12 cellular contexts compared by ENCODE assay signal in genomic region chr1:10057305-10057704, GRCh38. TPM values are rescaled to one million over a fixed set of nuclear protein-coding genes. Genes with fewer than 3 reads are reported as not detected.
A peak's percentile ranks its signal among the peaks of the same experiment; 100 is the strongest.
DNase-seq lines count a peak whose midpoint lies in the region; ATAC-seq and TF ChIP-seq lines count a peak whose summit lies in the region.
"Had no signal": no experiment of that assay in that cellular context is flagged by ENCODE, and none has a peak within 500 bp of the region (broad histone marks: within the 10 kb centered on the region; RNA-seq: fewer than 3 reads in every experiment).

No MANE protein-coding gene starts in this region.

- H3K36me3 Mint-ChIP-seq in mesothelial cell of epicardium = no peaks in the 10 kb centered on the region
- peaks cover 7% of the 10 kb centered on the region for H3K36me3 Mint-ChIP-seq in activated naive CD4-positive, alpha-beta T cell treated with anti-CD3 and anti-CD28 coated beads, Interleukin-2, amount 10 ng/mL, durations not matched to agents 7 days and 5 days

- intact Hi-C loops in A673 (cut with micrococcal nuclease; ENCODE audit: unreplicated experiment) = no loop called here

- BruUV-seq in A673 (replicated peaks; lab: Mats Ljungman, UMichigan) = no TSS peak

- H3K9me3 Mint-ChIP-seq in mesothelial cell of epicardium = no peaks in the 10 kb centered on the region
- H3K9me3 Mint-ChIP-seq in activated naive CD4-positive, alpha-beta T cell treated with anti-CD3 and anti-CD28 coated beads, Interleukin-2, amount 10 ng/mL, durations not matched to agents 7 days and 5 days = no peaks in the 10 kb centered on the region
- H3K9me3 Mint-ChIP-seq: stimulated activated naive B cell treated with anti-CD40 and anti-IgM and Interleukin-4, amounts not matched to agents 10 μg/mL and 1 μg/mL and 100 μg/mL, for 72 hours had no signal

- peaks cover 28% of the 10 kb centered on the region for H3K4me1 ChIP-seq in A673 (ENCODE audit: insufficient read depth, low read length, poor library complexity, severe bottlenecking)

- no peaks in the 10 kb centered on the region for H3K9me3 ChIP-seq in A673 (ENCODE audit: low read depth, low read length, poor library complexity, severe bottlenecking)

- no peaks in the 10 kb centered on the region for H3K27me3 ChIP-seq in A673 (replicated peaks; ENCODE audit: insufficient read depth, low read depth, low read length, poor library complexity)

- H3K4me3 ChIP-seq in A673 (ENCODE audit: low read depth, low read length, poor library complexity, severe bottlenecking) = no peak overlapping the region
- H3K4me3 ChIP-seq in cardiac fibroblast (replicated peaks in 1 of 2; ENCODE audit: low read depth in 2 of 2, low read length in 2 of 2) = no peak overlapping the region

- DNase-seq in A673 (ENCODE audit: low spot score) (peak; percentile 41), M059J (ENCODE audit: low read depth) (peak; percentile 71), cardiac fibroblast (ENCODE audit: low read depth in 2 of 2) (peak; percentile 61 to 67), mesothelial cell of epicardium (ENCODE audit: low spot score in 2 of 2, unreplicated experiment in 2 of 2) (no peak), SIG-M5 (lab: John Stamatoyannopoulos, UW) (no peak), SW480 (ENCODE audit: low spot score) (no peak)
- no peak for DNase-seq in activated naive CD4-positive, alpha-beta T cell treated with anti-CD3 and anti-CD28 coated beads, Interleukin-2, amount 10 ng/mL, durations not matched to agents 7 days and 5 days
- DNase-seq: glutamatergic neuron; midbrain; small intestine; stimulated activated naive B cell treated with anti-CD40 and anti-IgM and Interleukin-4, amounts not matched to agents 10 μg/mL and 1 μg/mL and 100 μg/mL, for 72 hours had no signal

- H3K27ac ChIP-seq in A673 (ENCODE audit: low read depth, low read length, poor library complexity, severe bottlenecking) = peak overlapping the region; percentile 30

- H3K4me3 Mint-ChIP-seq in mesothelial cell of epicardium = no peak overlapping the region
- H3K4me3 Mint-ChIP-seq in activated naive CD4-positive, alpha-beta T cell treated with anti-CD3 and anti-CD28 coated beads, Interleukin-2, amount 10 ng/mL, durations not matched to agents 7 days and 5 days = no peak overlapping the region
- H3K4me3 Mint-ChIP-seq: stimulated activated naive B cell treated with anti-CD40 and anti-IgM and Interleukin-4, amounts not matched to agents 10 μg/mL and 1 μg/mL and 100 μg/mL, for 72 hours had no signal

- no peak for ATAC-seq in GM21367 (IDR thresholded peaks at IDR 0.05; ENCODE audit: unreplicated experiment)
- ATAC-seq: stimulated activated naive B cell treated with anti-CD40 and anti-IgM and Interleukin-4, amounts not matched to agents 10 μg/mL and 1 μg/mL and 100 μg/mL, for 72 hours had no signal

- CTCF ChIA-PET in A673 (lab: Charles Lee) = no interaction called here
- CTCF ChIA-PET in activated naive CD4-positive, alpha-beta T cell treated with anti-CD3 and anti-CD28 coated beads, Interleukin-2, amount 10 ng/mL, durations not matched to agents 7 days and 5 days (lab: Charles Lee) = no interaction called here

- H3K27ac Mint-ChIP-seq in mesothelial cell of epicardium = peak overlapping the region; percentile 34
- H3K27ac Mint-ChIP-seq in activated naive CD4-positive, alpha-beta T cell treated with anti-CD3 and anti-CD28 coated beads, Interleukin-2, amount 10 ng/mL, durations not matched to agents 7 days and 5 days = no peak overlapping the region
- H3K27ac Mint-ChIP-seq: stimulated activated naive B cell treated with anti-CD40 and anti-IgM and Interleukin-4, amounts not matched to agents 10 μg/mL and 1 μg/mL and 100 μg/mL, for 72 hours had no signal

- no peaks in the 10 kb centered on the region for H3K27me3 Mint-ChIP-seq in mesothelial cell of epicardium (ENCODE audit: low read depth)
- H3K27me3 Mint-ChIP-seq in activated naive CD4-positive, alpha-beta T cell treated with anti-CD3 and anti-CD28 coated beads, Interleukin-2, amount 10 ng/mL, durations not matched to agents 7 days and 5 days = no peaks in the 10 kb centered on the region
- H3K27me3 Mint-ChIP-seq: stimulated activated naive B cell treated with anti-CD40 and anti-IgM and Interleukin-4, amounts not matched to agents 10 μg/mL and 1 μg/mL and 100 μg/mL, for 72 hours had no signal

- TF ChIP-seq CTCF in A673 (conservative IDR thresholded peaks at IDR 0.05; ENCODE audit: low read depth, low read length) (no peak), cardiac fibroblast (IDR thresholded peaks at IDR 0.05; ENCODE audit: low read depth, low read length) (no peak), mesothelial cell of epicardium (IDR thresholded peaks at IDR 0.05; ENCODE audit: unreplicated experiment) (no peak)

- no peaks in the 10 kb centered on the region for H3K36me3 ChIP-seq in A673 (ENCODE audit: insufficient read depth, low read length, poor library complexity, severe bottlenecking)

- POLR2A ChIA-PET in A673 (lab: Charles Lee; ENCODE audit: low non-redundant PET) = no interaction called here

- peaks cover 8% of the 10 kb centered on the region for H3K4me1 Mint-ChIP-seq in mesothelial cell of epicardium
- no peaks in the 10 kb centered on the region for H3K4me1 Mint-ChIP-seq in activated naive CD4-positive, alpha-beta T cell treated with anti-CD3 and anti-CD28 coated beads, Interleukin-2, amount 10 ng/mL, durations not matched to agents 7 days and 5 days

RNA-seq across cellular contexts. Expression of gene UBE4B, which starts 24.5 kb away (rescaled TPM):
- total RNA-seq in A673 (2021) (58.0 and 59.4 TPM in 2 replicates), mesothelial cell of epicardium (61.3 to 64.5 TPM (median 63.7 TPM) in 3 replicates)
- total RNA-seq in M059J (2014; rRNA removed; shearing (Covaris generic)) = 24.4 and 27.2 TPM in 2 replicates

Comparison
In these comparisons a context has a peak if more than half of its experiments do, and no peak if none do; other contexts are left out.
1. DNase-seq: peak in A673 (single experiment), M059J (single experiment) and cardiac fibroblast (2 of 2); none in mesothelial cell of epicardium (0 of 2), SIG-M5 (single experiment), SW480 (single experiment) and activated naive CD4-positive, alpha-beta T cell treated with anti-CD3 and anti-CD28 coated beads, Interleukin-2, amount 10 ng/mL, durations not matched to agents 7 days and 5 days (single experiment).